Comparison of ENCODE assay signal across 8 cellular contexts in genomic region chr18:48835119-48835518, GRCh38.
DNase-seq lines count a peak whose midpoint lies in the region; ATAC-seq, FAIRE-seq and TF ChIP-seq lines count a peak whose summit lies in the region.

No MANE protein-coding gene starts in this region.

- H3K27me3 ChIP-seq in vagina = no peaks in the 10 kb centered on the region
- H3K27me3 ChIP-seq in esophagus squamous epithelium = no peaks in the 10 kb centered on the region

- intact Hi-C loops in kidney (cut with DNase I) = loop anchor here (10.0 kb wide), 1 partner anchor 60 kb away; no protein-coding TSS in a partner anchor
- intact Hi-C loops in vagina (cut with DNase I) = no loop called here
- intact Hi-C loops in esophagus squamous epithelium (cut with DNase I) = no loop called here

- CTCF ChIA-PET in activated CD8-positive, alpha-beta T cell treated with anti-CD3 and anti-CD28 coated beads, Interleukin-2, amount 10 ng/mL, durations not matched to agents 7 days and 5 days (lab: Charles Lee) = interaction anchor here (1.4 to 1.8 kb wide), 3 partner anchors 28 to 57 kb away, joined by 3 to 5 read pairs (median 3); no protein-coding TSS in a partner anchor

- H3K4me1 Mint-ChIP-seq in activated naive CD4-positive, alpha-beta T cell treated with anti-CD3 and anti-CD28 coated beads, Interleukin-2, amount 50 U/mL, for 24 hours = peaks cover 88% of the 10 kb centered on the region
- H3K4me1 Mint-ChIP-seq in activated CD8-positive, alpha-beta T cell treated with anti-CD3 and anti-CD28 coated beads, Interleukin-2, amount 10 ng/mL, durations not matched to agents 7 days and 5 days (ENCODE audit: low read depth) = peaks cover 94% of the 10 kb centered on the region

- H3K27me3 Mint-ChIP-seq in activated naive CD4-positive, alpha-beta T cell treated with anti-CD3 and anti-CD28 coated beads, Interleukin-2, amount 50 U/mL, for 24 hours = no peaks in the 10 kb centered on the region
- H3K27me3 Mint-ChIP-seq in activated CD8-positive, alpha-beta T cell treated with anti-CD3 and anti-CD28 coated beads, Interleukin-2, amount 10 ng/mL, durations not matched to agents 7 days and 5 days (ENCODE audit: low read depth) = no peaks in the 10 kb centered on the region

- no peak for DNase-seq in activated naive CD4-positive, alpha-beta T cell treated with Interleukin-2 at 50 U/mL for 16 hours
- DNase-seq in activated CD8-positive, alpha-beta T cell treated with anti-CD3 and anti-CD28 coated beads, Interleukin-2, amount 10 ng/mL, durations not matched to agents 7 days and 5 days = peak; percentile 35
- peak; percentile 13 for DNase-seq in kidney
- DNase-seq in vagina (ENCODE audit: extremely low spot score in 2 of 2) = no peak
- DNase-seq in foreskin melanocyte = no peak
- DNase-seq in NCI-H2107 treated with DMSO at 0.1 percent for 48 hours (lab: John Stamatoyannopoulos, UW; ENCODE audit: unreplicated experiment) = no peak
- DNase-seq in esophagus squamous epithelium (lab: John Stamatoyannopoulos, UW) = no peak

- peak overlapping the region; percentile 85 for H3K4me3 Mint-ChIP-seq in activated naive CD4-positive, alpha-beta T cell treated with anti-CD3 and anti-CD28 coated beads, Interleukin-2, amount 50 U/mL, for 24 hours
- H3K4me3 Mint-ChIP-seq in activated CD8-positive, alpha-beta T cell treated with anti-CD3 and anti-CD28 coated beads, Interleukin-2, amount 10 ng/mL, durations not matched to agents 7 days and 5 days = peak overlapping the region; percentile 74

- TF ChIP-seq POLR2A in vagina (IDR thresholded peaks at IDR 0.05) = no peak
- no peak for TF ChIP-seq POLR2A in esophagus squamous epithelium (IDR thresholded peaks at IDR 0.05)

- FAIRE-seq in kidney (lab: Jason Lieb, UNC) = no peak

- H3K9me3 ChIP-seq in kidney (ENCODE audit: control insufficient read depth in 1 of 2, low read length in 2 of 2) (no peaks in the 10 kb centered on the region), vagina (no peaks in the 10 kb centered on the region), esophagus squamous epithelium (no peaks in the 10 kb centered on the region)

- POLR2A ChIA-PET in activated CD8-positive, alpha-beta T cell treated with anti-CD3 and anti-CD28 coated beads, Interleukin-2, amount 10 ng/mL, durations not matched to agents 7 days and 5 days (lab: Charles Lee) = interaction anchor here (0.8 to 2.0 kb wide), 8 partner anchors 8 to 105 kb away, joined by 3 to 10 read pairs (median 4); no protein-coding TSS in a partner anchor

- H3K36me3 ChIP-seq in kidney (ENCODE audit: control insufficient read depth in 1 of 2, insufficient read depth in 2 of 2, low read length in 2 of 2) = no peaks in the 10 kb centered on the region
- no peaks in the 10 kb centered on the region for H3K36me3 ChIP-seq in vagina
- peaks cover 0 to 2% (median 0%) of the 10 kb centered on the region in 3 donors for H3K36me3 ChIP-seq in esophagus squamous epithelium

- H3K4me1 ChIP-seq in kidney (ENCODE audit: control insufficient read depth in 1 of 2, insufficient read depth in 1 of 2, low read depth in 1 of 2, low read length in 2 of 2) = peaks cover 4 to 30% of the 10 kb centered on the region in 2 donors
- H3K4me1 ChIP-seq in vagina = peaks cover 59% of the 10 kb centered on the region
- peaks cover 16 to 66% (median 50%) of the 10 kb centered on the region in 3 donors for H3K4me1 ChIP-seq in esophagus squamous epithelium

- no peaks in the 10 kb centered on the region for H3K36me3 Mint-ChIP-seq in activated naive CD4-positive, alpha-beta T cell treated with anti-CD3 and anti-CD28 coated beads, Interleukin-2, amount 50 U/mL, for 24 hours
- H3K36me3 Mint-ChIP-seq in activated CD8-positive, alpha-beta T cell treated with anti-CD3 and anti-CD28 coated beads, Interleukin-2, amount 10 ng/mL, durations not matched to agents 7 days and 5 days (ENCODE audit: low read depth) = peaks cover 8% of the 10 kb centered on the region

- H3K27ac ChIP-seq in kidney (ENCODE audit: low read depth in 2 of 2, low read length in 2 of 2) (no peak overlapping the region), vagina (peak overlapping the region; percentile 40), esophagus squamous epithelium (peak overlapping the region in 2 of 4 donors; percentile 18 to 65)

- ATAC-seq in activated CD8-positive, alpha-beta T cell treated with anti-CD3 and anti-CD28 coated beads, Interleukin-2, amount 10 ng/mL, durations not matched to agents 7 days and 5 days = peak; percentile 23

- no peak overlapping the region for H3K9ac ChIP-seq in kidney (ENCODE audit: low read length in 2 of 2)

- H3K27ac Mint-ChIP-seq in activated naive CD4-positive, alpha-beta T cell treated with anti-CD3 and anti-CD28 coated beads, Interleukin-2, amount 50 U/mL, for 24 hours = peak overlapping the region; percentile 81
- H3K27ac Mint-ChIP-seq in activated CD8-positive, alpha-beta T cell treated with anti-CD3 and anti-CD28 coated beads, Interleukin-2, amount 10 ng/mL, durations not matched to agents 7 days and 5 days = peak overlapping the region; percentile 91

- WGBS in esophagus squamous epithelium, 2 donors = 66 to 85% methylated on average over 3 of the region's 3 CpGs

- TF ChIP-seq CTCF in kidney (IDR thresholded peaks at IDR 0.05; ENCODE audit: borderline replicate concordance, extremely low read depth, insufficient read depth) (no peak), vagina (IDR thresholded peaks at IDR 0.05) (no peak), esophagus squamous epithelium (IDR thresholded peaks at IDR 0.05) (no peak)

- no peaks in the 10 kb centered on the region for H3K9me3 Mint-ChIP-seq in activated naive CD4-positive, alpha-beta T cell treated with anti-CD3 and anti-CD28 coated beads, Interleukin-2, amount 50 U/mL, for 24 hours
- H3K9me3 Mint-ChIP-seq in activated CD8-positive, alpha-beta T cell treated with anti-CD3 and anti-CD28 coated beads, Interleukin-2, amount 10 ng/mL, durations not matched to agents 7 days and 5 days (ENCODE audit: insufficient read depth) = no peaks in the 10 kb centered on the region

- H3K4me3 ChIP-seq in kidney (ENCODE audit: low read length in 2 of 2) = no peak overlapping the region
- H3K4me3 ChIP-seq in vagina = no peak overlapping the region
- no peak overlapping the region for H3K4me3 ChIP-seq in esophagus squamous epithelium

Comparison
In these comparisons a context has a peak if more than half of its experiments do, and no peak if none do; other contexts are left out.
1. DNase-seq: peak in activated CD8-positive, alpha-beta T cell treated with anti-CD3 and anti-CD28 coated beads, Interleukin-2, amount 10 ng/mL, durations not matched to agents 7 days and 5 days (single experiment) and kidney (single experiment); none in activated naive CD4-positive, alpha-beta T cell treated with Interleukin-2 at 50 U/mL for 16 hours (single experiment), vagina (0 of 2), foreskin melanocyte (single experiment), NCI-H2107 treated with DMSO at 0.1 percent for 48 hours (single experiment) and esophagus squamous epithelium (single experiment).